8 cellular contexts compared by ENCODE assay signal in the genomic region with DNA sequence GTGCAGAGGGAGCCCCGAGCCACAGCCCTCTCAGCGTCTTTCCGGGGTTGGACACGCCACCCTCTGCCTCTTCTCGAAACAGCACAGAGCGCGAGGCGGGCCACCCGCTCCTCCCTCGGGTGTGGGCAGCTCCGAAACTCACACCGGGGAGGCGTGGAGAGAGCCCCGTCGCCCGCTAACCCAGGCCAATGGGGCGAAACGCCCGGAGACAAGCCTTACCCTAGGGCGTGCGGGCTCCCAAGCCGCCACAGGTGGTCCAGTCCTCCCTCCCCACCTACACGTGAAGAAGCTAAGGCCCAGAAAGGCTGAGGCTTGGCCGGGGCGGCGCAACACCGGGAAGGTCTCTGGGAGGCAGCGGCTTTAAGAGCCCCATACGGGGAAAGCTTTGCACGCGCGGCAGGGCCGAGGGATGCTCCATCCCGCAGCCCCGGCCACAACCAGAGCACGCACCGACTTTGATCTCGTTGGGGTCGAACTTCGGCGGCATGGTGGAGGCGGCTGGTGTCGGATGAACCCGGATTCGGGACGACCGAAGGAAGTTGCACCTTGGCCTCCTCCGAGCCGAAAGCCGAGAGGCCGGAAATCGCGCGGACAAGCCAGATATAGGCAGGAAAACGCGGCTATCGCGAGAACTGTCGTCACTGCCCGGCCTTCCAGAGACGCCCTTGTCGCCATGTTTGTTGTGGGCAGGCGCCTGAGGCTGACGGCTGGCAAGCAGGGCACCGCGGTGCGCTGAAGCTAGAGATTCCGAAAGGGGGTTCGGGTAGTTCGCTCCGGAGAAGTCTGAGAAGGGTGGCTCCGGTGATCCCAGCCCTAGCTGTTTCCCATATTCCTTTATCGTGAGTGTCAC. TPM values are rescaled to one million over a fixed set of nuclear protein-coding genes. Genes with fewer than 3 reads are reported as not detected.
DNase-seq lines count a peak whose midpoint lies in the region; ATAC-seq, FAIRE-seq and TF ChIP-seq lines count a peak whose summit lies in the region.

A gene (plus strand): TSS at position 680 of the 850 bp plus-strand sequence. CDS start 3,018 bp downstream, outside the sequence.
A gene (minus strand): TSS at position 576 of the 850 bp plus-strand sequence. CDS start 89 bp downstream, at position 487.

- H3K27me3 ChIP-seq in pancreas (no peaks in the 10 kb centered on the region), thyroid gland (no peaks in the 10 kb centered on the region)

- TF ChIP-seq POLR2A in thyroid gland (IDR thresholded peaks at IDR 0.05) = peak; percentile 99 to 100

- H3K4me3 ChIP-seq in pancreas (peak within 1 kb of the TSS; percentile 72 to 90 (median 78)), thyroid gland (replicated peaks in 1 of 3) (peak within 1 kb of the TSS; percentile 68 to 78 (median 74))

- H3K9me3 ChIP-seq in pancreas (no peaks in the 10 kb centered on the region), thyroid gland (no peaks in the 10 kb centered on the region)

- H3K36me3 ChIP-seq in pancreas = peaks cover 7 to 25% (median 12%) of the 10 kb centered on the region in 3 donors
- H3K36me3 ChIP-seq in thyroid gland = peaks cover 30 to 31% of the 10 kb centered on the region in 2 donors

- TF ChIP-seq CTCF in GM12872 (IDR thresholded peaks at IDR 0.05; ENCODE audit: insufficient read depth, low read depth, low read length) = peak; percentile 24; the same call in 1 of the 3 replicates
- TF ChIP-seq CTCF in pancreas (IDR thresholded peaks at IDR 0.05) = no peak
- TF ChIP-seq CTCF in thyroid gland (IDR thresholded peaks at IDR 0.05) = peak in 2 of 6 experiments; percentile 10 to 24

- ATAC-seq in HG02759 (IDR thresholded peaks at IDR 0.05; ENCODE audit: unreplicated experiment) = peak; percentile 63
- ATAC-seq in Right ventricle myocardium inferior = peak; percentile 78
- peak; percentile 82 to 91 (median 84) for ATAC-seq in pancreas

- 1% methylated on average over 68 to 73 of the region's 73 CpGs for WGBS in pancreas, 2 donors
- WGBS in thyroid gland, 2 donors = 0% methylated on average over 34 to 37 of the region's 73 CpGs

- no peak for FAIRE-seq in pancreas (lab: Jason Lieb, UNC)

- intact Hi-C loops in Right ventricle myocardium inferior (cut with DNase I) = loop anchor here (2.0 to 5.0 kb wide), 2 partner anchors 26 to 116 kb away; a partner anchor contains a TSS
- intact Hi-C loops in pancreas (cut with DNase I) = no loop called here
- intact Hi-C loops in thyroid gland (cut with DNase I) = no loop called here

- H3K4me1 ChIP-seq in pancreas (peaks cover 0 to 13% (median 4%) of the 10 kb centered on the region in 3 donors), thyroid gland (peaks cover 25 to 33% of the 10 kb centered on the region in 2 donors)

- H3K27ac ChIP-seq in pancreas (peak within 1 kb of the TSS; percentile 62 to 92 (median 83)), thyroid gland (peak within 1 kb of the TSS; percentile 82 to 90 (median 89))

- peak; percentile 87 for DNase-seq in NCI-H1417 treated with DMSO at 0.1 percent for 48 hours (lab: John Stamatoyannopoulos, UW)
- DNase-seq in SW 1271 (lab: John Stamatoyannopoulos, UW) = peak; percentile 77 to 90
- peak; percentile 94 for DNase-seq in activated naive CD8-positive, alpha-beta T cell treated with anti-CD3 and anti-CD28 coated beads, Interleukin-2, amount 50 U/mL, for 16 hours (ENCODE audit: low read depth, low spot score)
- DNase-seq in Right ventricle myocardium inferior (ENCODE audit: missing footprints) = peak; percentile 98
- DNase-seq in pancreas = peak; percentile 94 to 100 (median 98)
- peak; percentile 96 for DNase-seq in thyroid gland

RNA-seq across cellular contexts. Expression of the first gene that starts in this region (rescaled TPM):
- total RNA-seq in Right ventricle myocardium inferior (52.0 TPM), pancreas (10 to 100 TPM in 1 of 6 donors, 1 to 10 TPM in 5; 4.3 to 12.4 (median 6.9) TPM), thyroid gland (10 to 100 TPM; 13.7 to 19.6 (median 16.3) TPM)
- polyA plus RNA-seq in pancreas = 10 to 100 TPM; 21.9 to 24.9 TPM

RNA-seq across cellular contexts. Expression of the second gene that starts in this region (rescaled TPM):
- total RNA-seq in Right ventricle myocardium inferior (775 TPM), pancreas (1,000 to 10,000 TPM in 3 of 6 donors, 100 to 1,000 TPM in 3; 746 to 1,435 (median 897) TPM), thyroid gland (1,000 to 10,000 TPM; 1,286 to 2,844 (median 1,849) TPM)
- 1,000 to 10,000 TPM; 1,882 to 2,729 TPM for polyA plus RNA-seq in pancreas

Comparison
In these comparisons a context has a peak if more than half of its experiments do, and no peak if none do; other contexts are left out.
1. Peak in every context shown above with its lines: DNase-seq, ATAC-seq, H3K4me3 ChIP-seq and H3K27ac ChIP-seq.